In the genomic region with DNA sequence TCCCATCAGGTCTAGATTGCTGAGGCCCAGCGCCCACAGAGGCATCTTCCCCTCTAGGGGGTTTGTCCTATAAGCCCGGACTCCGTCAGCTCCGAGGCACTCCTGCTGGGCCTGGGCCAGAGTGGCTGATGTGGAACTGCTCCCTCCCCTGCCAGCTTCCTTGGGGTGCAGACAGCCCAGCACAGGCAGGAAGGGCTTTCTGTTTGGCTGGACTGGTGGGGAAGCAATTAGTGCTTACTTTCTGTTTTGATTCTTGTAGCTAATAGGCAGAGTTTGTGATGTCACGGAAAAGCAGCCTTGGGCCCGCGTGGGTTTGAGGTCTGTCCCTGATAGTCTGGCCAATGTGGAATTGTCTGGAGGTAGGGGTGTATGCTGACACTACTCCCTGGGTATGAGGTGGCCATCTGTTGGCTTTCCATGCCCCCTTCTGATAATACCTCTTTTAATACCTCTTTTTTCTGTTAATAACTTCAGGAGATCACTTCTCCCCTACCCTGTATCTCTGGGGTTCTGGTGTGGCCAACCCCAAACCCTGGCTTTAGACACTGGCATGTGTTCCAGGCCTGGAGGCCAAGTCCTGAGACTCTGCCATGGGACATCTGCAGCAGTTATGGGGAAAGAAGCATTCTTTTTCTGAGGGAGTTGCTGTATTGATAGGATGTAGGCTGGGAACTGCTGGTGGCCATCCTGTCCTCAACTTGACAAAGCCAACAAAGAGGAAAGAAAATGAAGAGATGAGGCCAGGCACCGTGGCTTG, we compare ENCODE assay signal across 8 cellular contexts.
DNase-seq lines count a peak whose midpoint lies in the region; ATAC-seq and TF ChIP-seq lines count a peak whose summit lies in the region.

No MANE protein-coding gene starts in this region.

- no peak overlapping the region for H2AFZ ChIP-seq in GM23338

- H3K4me1 ChIP-seq in esophagus squamous epithelium: peaks cover 15 to 65% (median 48%) of the 10 kb centered on the region in 3 donors
- no peaks in the 10 kb centered on the region for H3K4me1 ChIP-seq in GM23338 (ENCODE audit: insufficient read depth)

- no peaks in the 10 kb centered on the region for H4K20me1 ChIP-seq in GM23338 (replicated peaks; ENCODE audit: insufficient read depth)

- peak overlapping the region in 1 of 4 donors; percentile 40 for H3K4me3 ChIP-seq in esophagus squamous epithelium
- H3K4me3 ChIP-seq in GM23338: no peak overlapping the region

- DNase-seq in Calu3 (no peak), NOMO-1 (lab: John Stamatoyannopoulos, UW; ENCODE audit: unreplicated experiment in 2 of 2) (peak; percentile 47 to 67), esophagus squamous epithelium (lab: John Stamatoyannopoulos, UW) (no peak), pons (ENCODE audit: low spot score) (peak; percentile 69), superior temporal gyrus (ENCODE audit: extremely low spot score) (no peak), GM23338 (ENCODE audit: low spot score) (no peak)

- intact Hi-C loops in Calu3 (cut with micrococcal nuclease; ENCODE audit: unreplicated experiment): no loop called here
- intact Hi-C loops in esophagus squamous epithelium (cut with DNase I): no loop called here

- no peak overlapping the region for H3K4me2 ChIP-seq in GM23338

- H3K4me1 Mint-ChIP-seq in Calu3 (ENCODE audit: low read depth, unreplicated experiment) (peaks cover 53% of the 10 kb centered on the region), GM23338 (no peaks in the 10 kb centered on the region)

- no peak for ATAC-seq in GM21786 (IDR thresholded peaks at IDR 0.05; ENCODE audit: unreplicated experiment)
- ATAC-seq in HG03108 (IDR thresholded peaks at IDR 0.05; ENCODE audit: unreplicated experiment): no peak
- no peak; the same call in 2 of the 3 replicates for ATAC-seq in GM23338

- no TSS peak for BruUV-seq in Calu3 (replicated peaks; lab: Mats Ljungman, UMichigan)

- TF ChIP-seq CTCF in Calu3 (IDR thresholded peaks at IDR 0.05; ENCODE audit: unreplicated experiment) (no peak), esophagus squamous epithelium (IDR thresholded peaks at IDR 0.05) (no peak), GM23338 (conservative IDR thresholded peaks at IDR 0.05; ENCODE audit: low read depth in 2 of 2) (no peak)

- H3K27me3 ChIP-seq in esophagus squamous epithelium (no peaks in the 10 kb centered on the region), GM23338 (ENCODE audit: insufficient read depth) (no peaks in the 10 kb centered on the region)

- H3K27ac Mint-ChIP-seq in Calu3 (ENCODE audit: unreplicated experiment): peak overlapping the region; percentile 70
- H3K27ac Mint-ChIP-seq in GM23338: no peak overlapping the region

- H3K79me2 ChIP-seq in GM23338 (replicated peaks; ENCODE audit: insufficient read depth): no peaks in the 10 kb centered on the region

- TF ChIP-seq POLR2A in esophagus squamous epithelium (IDR thresholded peaks at IDR 0.05): peak in 1 of 4 donors; percentile 13

- no peaks in the 10 kb centered on the region for H3F3A ChIP-seq in GM23338 (replicated peaks; ENCODE audit: low read depth)

- WGBS in esophagus squamous epithelium, 2 donors: 54% methylated on average over 4 of the region's 8 CpGs; no CpG with 5 or more reads in 1 of the 2 donors

- no peak overlapping the region for H3K4me3 Mint-ChIP-seq in Calu3 (ENCODE audit: low read depth, unreplicated experiment)
- H3K4me3 Mint-ChIP-seq in GM23338: no peak overlapping the region

- no peaks in the 10 kb centered on the region for H3K9me3 Mint-ChIP-seq in Calu3 (ENCODE audit: low read depth, unreplicated experiment)
- no peaks in the 10 kb centered on the region for H3K9me3 Mint-ChIP-seq in GM23338

- H3K9me3 ChIP-seq in esophagus squamous epithelium: no peaks in the 10 kb centered on the region

- H3K27me3 Mint-ChIP-seq in Calu3 (ENCODE audit: unreplicated experiment) (no peaks in the 10 kb centered on the region), GM23338 (ENCODE audit: insufficient read depth, low read depth, poor library complexity) (peaks cover 3% of the 10 kb centered on the region)

- peaks cover 0 to 11% (median 3%) of the 10 kb centered on the region in 3 donors for H3K36me3 ChIP-seq in esophagus squamous epithelium
- no peaks in the 10 kb centered on the region for H3K36me3 ChIP-seq in GM23338 (ENCODE audit: insufficient read depth)

- H3K9me2 ChIP-seq in GM23338 (ENCODE audit: insufficient read depth): no peaks in the 10 kb centered on the region

- CTCF ChIA-PET in Calu3 (lab: Charles Lee): interaction anchor here (0.5 to 0.6 kb wide), 2 partner anchors 118 to 618 kb away, joined by 5 to 6 read pairs; no protein-coding TSS in a partner anchor

- H3K36me3 Mint-ChIP-seq in Calu3 (ENCODE audit: insufficient read depth, unreplicated experiment) (peaks cover 15% of the 10 kb centered on the region), GM23338 (ENCODE audit: low read depth) (no peaks in the 10 kb centered on the region)

- H3K27ac ChIP-seq in esophagus squamous epithelium (peak overlapping the region; percentile 48 to 93 (median 72)), GM23338 (ENCODE audit: low read depth) (no peak overlapping the region)

TF ChIP-seq in GM23338, 12 proteins besides CTCF, POLR2A, EP300 and RAD21 (continues in another document):
- TF ChIP-seq REST (IDR thresholded peaks at IDR 0.05; ENCODE audit: unreplicated experiment) (no peak), CREB1 (CRISPR knock-in tag; IDR thresholded peaks at IDR 0.05; ENCODE audit: low read depth) (no peak)
- TF ChIP-seq, protein P1, sequence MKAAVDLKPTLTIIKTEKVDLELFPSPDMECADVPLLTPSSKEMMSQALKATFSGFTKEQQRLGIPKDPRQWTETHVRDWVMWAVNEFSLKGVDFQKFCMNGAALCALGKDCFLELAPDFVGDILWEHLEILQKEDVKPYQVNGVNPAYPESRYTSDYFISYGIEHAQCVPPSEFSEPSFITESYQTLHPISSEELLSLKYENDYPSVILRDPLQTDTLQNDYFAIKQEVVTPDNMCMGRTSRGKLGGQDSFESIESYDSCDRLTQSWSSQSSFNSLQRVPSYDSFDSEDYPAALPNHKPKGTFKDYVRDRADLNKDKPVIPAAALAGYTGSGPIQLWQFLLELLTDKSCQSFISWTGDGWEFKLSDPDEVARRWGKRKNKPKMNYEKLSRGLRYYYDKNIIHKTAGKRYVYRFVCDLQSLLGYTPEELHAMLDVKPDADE (IDR thresholded peaks at IDR 0.05): no peak

Comparison
In these comparisons a context has a peak if more than half of its experiments do, and no peak if none do; other contexts are left out.
1. DNase-seq: peak in NOMO-1 (2 of 2) and pons (single experiment); none in Calu3 (single experiment), esophagus squamous epithelium (single experiment), superior temporal gyrus (single experiment) and GM23338 (single experiment).